In genomic region chr1:177800386-177801058, GRCh38 we compare ENCODE assay signal across 9 cellular contexts.
DNase-seq lines count a peak whose midpoint lies in the region; ATAC-seq, FAIRE-seq and TF ChIP-seq lines count a peak whose summit lies in the region.
"Had no signal": no experiment of that assay in that cellular context is flagged by ENCODE, and none has a peak within 500 bp of the region (broad histone marks: within the 10 kb centered on the region; RNA-seq: fewer than 3 reads in every experiment).

No MANE protein-coding gene starts in this region.

- H3K4me2 ChIP-seq in keratinocyte (ENCODE audit: control insufficient read depth, extremely low read depth, insufficient read depth, low read depth, low read length): no peak overlapping the region

- dilution Hi-C loops in keratinocyte (cut with MboI; ENCODE audit: extremely low pct_ligation_motif_present, low sequenced_read_pairs): no loop called here

- H3K27me3 ChIP-seq in keratinocyte (ENCODE audit: control insufficient read depth, extremely low read depth, insufficient read depth, low read length): peaks cover 6% of the 10 kb centered on the region

- FAIRE-seq in keratinocyte (lab: Jason Lieb, UNC): peak; percentile 29
- FAIRE-seq in H54 (lab: Jason Lieb, UNC): no peak

- H3K4me3 ChIP-seq in keratinocyte (ENCODE audit: control insufficient read depth in 2 of 3, extremely low read depth in 1 of 3, insufficient read depth in 2 of 3, low read depth in 1 of 3, low read length in 3 of 3): no peak overlapping the region

- no peaks in the 10 kb centered on the region for H3K9me1 ChIP-seq in keratinocyte (ENCODE audit: control insufficient read depth, extremely low read depth, insufficient read depth, low read length)

- DNase-seq in NCI-H2029 (lab: John Stamatoyannopoulos, UW): peak; percentile 6
- peak; percentile 35 for DNase-seq in keratinocyte (ENCODE audit: low read depth, low spot score)
- no peak for DNase-seq in effector CD8-positive, alpha-beta T cell (lab: John Stamatoyannopoulos, UW)
- no peak for DNase-seq in activated naive CD4-positive, alpha-beta T cell (lab: John Stamatoyannopoulos, UW)
- no peak for DNase-seq in H54 (ENCODE audit: insufficient read length, low spot score)
- no peak for DNase-seq in activated CD8-positive, alpha-beta memory T cell treated with anti-CD3 and anti-CD28 coated beads, Interleukin-2, amount 50 U/mL, for 4 hours
- DNase-seq: stimulated activated CD4-positive, alpha-beta T cell treated with anti-CD3 and anti-CD28 coated beads, Interleukin-4, amount 100 ng/mL, for 1 hour had no signal

- H3K4me1 ChIP-seq in keratinocyte (ENCODE audit: control insufficient read depth, extremely low read depth, insufficient read depth, low read length): peaks cover 5% of the 10 kb centered on the region

- H4K20me1 ChIP-seq in keratinocyte (ENCODE audit: control insufficient read depth, extremely low read depth, insufficient read depth, low read length): no peaks in the 10 kb centered on the region

- no peak for TF ChIP-seq CTCF in keratinocyte (optimal IDR thresholded peaks at IDR 0.05 in 1 of 3, IDR thresholded peaks at IDR 0.05 in 1 of 3, conservative IDR thresholded peaks at IDR 0.05 in 1 of 3; ENCODE audit: extremely low read depth in 1 of 3, insufficient read depth in 2 of 3, low read length in 3 of 3)

- no peaks in the 10 kb centered on the region for H3K36me3 ChIP-seq in keratinocyte (ENCODE audit: control insufficient read depth in 2 of 2, extremely low read depth in 1 of 2, insufficient read depth in 2 of 2, low read length in 2 of 2)

- no peak overlapping the region for H3K27ac ChIP-seq in keratinocyte (ENCODE audit: control insufficient read depth, insufficient read depth, low read length)

- TF ChIP-seq POLR2A in H54 (IDR thresholded peaks at IDR 0.05; ENCODE audit: low read depth, low read length): no peak

- H3K9ac ChIP-seq in keratinocyte (ENCODE audit: control insufficient read depth, extremely low read depth, insufficient read depth, low read length): no peak overlapping the region

- H3K79me2 ChIP-seq in keratinocyte (ENCODE audit: control insufficient read depth, insufficient read depth, low read length): no peaks in the 10 kb centered on the region

- peaks cover 2% of the 10 kb centered on the region for H3K9me3 ChIP-seq in keratinocyte (ENCODE audit: control insufficient read depth, low read depth, low read length)

- no peak overlapping the region for H2AFZ ChIP-seq in keratinocyte (ENCODE audit: control insufficient read depth, low read length)

- ATAC-seq in GM18511 (IDR thresholded peaks at IDR 0.05; ENCODE audit: unreplicated experiment) (peak; percentile 77), HG02623 (IDR thresholded peaks at IDR 0.05; ENCODE audit: unreplicated experiment) (peak; percentile 50)

Comparison
In these comparisons a context has a peak if more than half of its experiments do, and no peak if none do; other contexts are left out.
1. DNase-seq: peak in NCI-H2029 (single experiment) and keratinocyte (single experiment); none in effector CD8-positive, alpha-beta T cell (single experiment), activated naive CD4-positive, alpha-beta T cell (0 of 4), H54 (single experiment) and activated CD8-positive, alpha-beta memory T cell treated with anti-CD3 and anti-CD28 coated beads, Interleukin-2, amount 50 U/mL, for 4 hours (single experiment).